ENCODE assay signal across 21 cellular contexts in genomic region chr16:17666293-17666692, GRCh38.
DNase-seq lines count a peak whose midpoint lies in the region; ATAC-seq lines count a peak whose summit lies in the region.
"Had no signal": no experiment of that assay in that cellular context is flagged by ENCODE, and none has a peak within 500 bp of the region (broad histone marks: within the 10 kb centered on the region; RNA-seq: fewer than 3 reads in every experiment).

No MANE protein-coding gene starts in this region.

- H3K36me3 Mint-ChIP-seq in activated T-cell treated with anti-CD3 and anti-CD28 coated beads, Interleukin-2, amount 50 U/mL, for 72 hours (ENCODE audit: insufficient read depth in 2 of 2): no peaks in the 10 kb centered on the region
- H3K36me3 Mint-ChIP-seq in activated T-helper 17 cell treated with anti-CD3 and anti-CD28 coated beads, Interleukin-2, amount 50 U/mL, for 72 hours (ENCODE audit: low read depth): no peaks in the 10 kb centered on the region
- H3K36me3 Mint-ChIP-seq: CD14-positive monocyte; CD8-positive, alpha-beta memory T cell had no signal

- no peak for DNase-seq in activated T-cell treated with anti-CD3 and anti-CD28 coated beads, Interleukin-2, amount 50 U/mL, for 72 hours
- no peak for DNase-seq in activated T-cell treated with anti-CD3 and anti-CD28 coated beads, Interleukin-2, amount 50 U/mL, for 48 hours
- DNase-seq in M059J (ENCODE audit: low read depth): peak; percentile 53
- DNase-seq: 8988T; ACHN; AML-193; BE2C; CD4-positive, alpha-beta T cell; CD8-positive, alpha-beta memory T cell; DMS 273 treated with DMSO at 0.1 percent for 48 hours; DMS79; EL; GDM1; GOT3; HFFc6 had no signal

- no peaks in the 10 kb centered on the region for H3K4me1 Mint-ChIP-seq in activated T-cell treated with anti-CD3 and anti-CD28 coated beads, Interleukin-2, amount 50 U/mL, for 72 hours (ENCODE audit: low read depth)
- H3K4me1 Mint-ChIP-seq in activated T-helper 17 cell treated with anti-CD3 and anti-CD28 coated beads, Interleukin-2, amount 50 U/mL, for 72 hours: no peaks in the 10 kb centered on the region
- H3K4me1 Mint-ChIP-seq: CD14-positive monocyte; CD8-positive, alpha-beta memory T cell had no signal

- no peak overlapping the region for H3K4me3 Mint-ChIP-seq in activated T-cell treated with anti-CD3 and anti-CD28 coated beads, Interleukin-2, amount 50 U/mL, for 72 hours
- H3K4me3 Mint-ChIP-seq in activated T-helper 17 cell treated with anti-CD3 and anti-CD28 coated beads, Interleukin-2, amount 50 U/mL, for 72 hours: no peak overlapping the region
- H3K4me3 Mint-ChIP-seq: CD14-positive monocyte; CD4-positive, alpha-beta T cell; CD8-positive, alpha-beta memory T cell; HFFc6 had no signal

- H3K9me3 Mint-ChIP-seq in activated T-cell treated with anti-CD3 and anti-CD28 coated beads, Interleukin-2, amount 50 U/mL, for 72 hours: peaks cover 0 to 3% of the 10 kb centered on the region in 2 donors
- no peaks in the 10 kb centered on the region for H3K9me3 Mint-ChIP-seq in activated T-helper 17 cell treated with anti-CD3 and anti-CD28 coated beads, Interleukin-2, amount 50 U/mL, for 72 hours
- H3K9me3 Mint-ChIP-seq: CD4-positive, alpha-beta T cell; HFFc6 had no signal

- H3K27me3 Mint-ChIP-seq in activated T-cell treated with anti-CD3 and anti-CD28 coated beads, Interleukin-2, amount 50 U/mL, for 72 hours (ENCODE audit: low read depth): peaks cover 20% of the 10 kb centered on the region
- H3K27me3 Mint-ChIP-seq in activated T-helper 17 cell treated with anti-CD3 and anti-CD28 coated beads, Interleukin-2, amount 50 U/mL, for 72 hours: peaks cover 3% of the 10 kb centered on the region
- H3K27me3 Mint-ChIP-seq: CD8-positive, alpha-beta memory T cell had no signal

- peak; percentile 35 to 51 for ATAC-seq in activated T-cell treated with anti-CD3 and anti-CD28 coated beads, Interleukin-2, amount 50 U/mL, for 72 hours (replicated peaks in 1 of 2)
- ATAC-seq in activated T-helper 17 cell treated with anti-CD3 and anti-CD28 coated beads, Interleukin-2, amount 50 U/mL, for 72 hours (replicated peaks): peak; percentile 77
- ATAC-seq in GM19467 (IDR thresholded peaks at IDR 0.05; ENCODE audit: unreplicated experiment) (no peak), HG03460 (IDR thresholded peaks at IDR 0.05; ENCODE audit: unreplicated experiment) (no peak)
- ATAC-seq: A549, GM12878 had no signal

- H3K27ac Mint-ChIP-seq in activated T-cell treated with anti-CD3 and anti-CD28 coated beads, Interleukin-2, amount 50 U/mL, for 72 hours: no peak overlapping the region
- no peak overlapping the region for H3K27ac Mint-ChIP-seq in activated T-helper 17 cell treated with anti-CD3 and anti-CD28 coated beads, Interleukin-2, amount 50 U/mL, for 72 hours
- H3K27ac Mint-ChIP-seq: CD14-positive monocyte; CD4-positive, alpha-beta T cell; HFFc6 had no signal

Comparison
In these comparisons a context has a peak if more than half of its experiments do, and no peak if none do; other contexts are left out.
1. ATAC-seq: peak in activated T-cell treated with anti-CD3 and anti-CD28 coated beads, Interleukin-2, amount 50 U/mL, for 72 hours (2 of 2) and activated T-helper 17 cell treated with anti-CD3 and anti-CD28 coated beads, Interleukin-2, amount 50 U/mL, for 72 hours (single experiment); none in GM19467 (single experiment) and HG03460 (single experiment).